ENCODE assay signal across 8 cellular contexts in genomic region chr5:37248387-37248969, GRCh38. TPM values are rescaled to one million over a fixed set of nuclear protein-coding genes. Genes with fewer than 3 reads are reported as not detected.
DNase-seq lines count a peak whose midpoint lies in the region; ATAC-seq and TF ChIP-seq lines count a peak whose summit lies in the region.

No MANE protein-coding gene starts in this region.

- POLR2A ChIA-PET in HEK293 (lab: Yijun Ruan, JAX) = interaction anchor here (1.1 to 2.3 kb wide), 8 partner anchors 9 to 123 kb away, joined by 3 to 17 read pairs (median 6); partner anchors contain the start of gene NUP155

- H3K4me1 ChIP-seq in HEK293 (ENCODE audit: control insufficient read depth, insufficient read depth, low read length) = peaks cover 14% of the 10 kb centered on the region

- H3K9me3 ChIP-seq in HEK293 (ENCODE audit: control insufficient read depth, insufficient read depth, low read depth, low read length) = no peaks in the 10 kb centered on the region
- H3K9me3 ChIP-seq in iPS-18c (ENCODE audit: control insufficient read depth, insufficient read depth, low read length) = peaks cover 3% of the 10 kb centered on the region

- intact Hi-C loops in activated T-helper 1 cell treated with anti-CD3 and anti-CD28 coated beads, Interleukin-12 subunit alpha, Interleukin-12 subunit beta, Interleukin-2, Interleukin-4 antibody, amounts not matched to agents 30 ng/mL and 10 ng/mL and 1 ng/mL, durations not matched to agents 14 hours and 24 hours and 36 hours (cut with micrococcal nuclease) = loop anchor here (2.0 to 5.0 kb wide), 3 partner anchors 51 to 136 kb away; partner anchors contain the start of gene NUP155
- intact Hi-C loops in sciatic nerve (cut with DNase I) = no loop called here

- H3K27ac Mint-ChIP-seq in activated T-helper 1 cell treated with anti-CD3 and anti-CD28 coated beads, Interleukin-12 subunit alpha, Interleukin-12 subunit beta, Interleukin-2, Interleukin-4 antibody, amounts not matched to agents 30 ng/mL and 10 ng/mL and 1 ng/mL, durations not matched to agents 14 hours and 24 hours and 36 hours = no peak overlapping the region
- peak overlapping the region; percentile 93 for H3K27ac Mint-ChIP-seq in stimulated activated naive B cell treated with anti-CD40 and anti-IgM and Interleukin-4, amounts not matched to agents 10 μg/mL and 1 μg/mL and 100 μg/mL, for 72 hours

- peaks cover 0 to 13% of the 10 kb centered on the region in 2 experiments; a peak in 1 of 3 replicates for H3K36me3 ChIP-seq in HEK293 (ENCODE audit: control insufficient read depth in 2 of 2, insufficient read depth in 1 of 2, low read length in 2 of 2)

- H3K36me3 Mint-ChIP-seq in activated T-helper 1 cell treated with anti-CD3 and anti-CD28 coated beads, Interleukin-12 subunit alpha, Interleukin-12 subunit beta, Interleukin-2, Interleukin-4 antibody, amounts not matched to agents 30 ng/mL and 10 ng/mL and 1 ng/mL, durations not matched to agents 14 hours and 24 hours and 36 hours (ENCODE audit: low read depth) = peaks cover 2% of the 10 kb centered on the region
- H3K36me3 Mint-ChIP-seq in stimulated activated naive B cell treated with anti-CD40 and anti-IgM and Interleukin-4, amounts not matched to agents 10 μg/mL and 1 μg/mL and 100 μg/mL, for 72 hours = peaks cover under 1 to 2% of the 10 kb centered on the region in 2 donors

- no peaks in the 10 kb centered on the region for H3K9me3 Mint-ChIP-seq in activated T-helper 1 cell treated with anti-CD3 and anti-CD28 coated beads, Interleukin-12 subunit alpha, Interleukin-12 subunit beta, Interleukin-2, Interleukin-4 antibody, amounts not matched to agents 30 ng/mL and 10 ng/mL and 1 ng/mL, durations not matched to agents 14 hours and 24 hours and 36 hours
- no peaks in the 10 kb centered on the region for H3K9me3 Mint-ChIP-seq in stimulated activated naive B cell treated with anti-CD40 and anti-IgM and Interleukin-4, amounts not matched to agents 10 μg/mL and 1 μg/mL and 100 μg/mL, for 72 hours

- CTCF ChIA-PET in HEK293 (lab: Yijun Ruan, JAX) = interaction anchor here (0.5 to 1.2 kb wide), 3 partner anchors 63 to 1140 kb away, joined by 3 to 9 read pairs (median 5); no protein-coding TSS in a partner anchor

- peak overlapping the region; percentile 99 for H3K27ac ChIP-seq in HEK293 (ENCODE audit: extremely low read depth, low read depth, low read length)

- TF ChIP-seq CTCF in AG10803 (conservative IDR thresholded peaks at IDR 0.05; ENCODE audit: low read length) = no peak
- TF ChIP-seq CTCF in HEK293 (tag by site-specific recombination; IDR thresholded peaks at IDR 0.05) = no peak

- H3K4me1 Mint-ChIP-seq in activated T-helper 1 cell treated with anti-CD3 and anti-CD28 coated beads, Interleukin-12 subunit alpha, Interleukin-12 subunit beta, Interleukin-2, Interleukin-4 antibody, amounts not matched to agents 30 ng/mL and 10 ng/mL and 1 ng/mL, durations not matched to agents 14 hours and 24 hours and 36 hours (ENCODE audit: low read depth) = peaks cover 12% of the 10 kb centered on the region
- H3K4me1 Mint-ChIP-seq in stimulated activated naive B cell treated with anti-CD40 and anti-IgM and Interleukin-4, amounts not matched to agents 10 μg/mL and 1 μg/mL and 100 μg/mL, for 72 hours = peaks cover 4 to 7% of the 10 kb centered on the region in 2 donors

- no peak for ATAC-seq in stimulated activated naive B cell treated with anti-CD40 and anti-IgM and Interleukin-4, amounts not matched to agents 10 μg/mL and 1 μg/mL and 100 μg/mL, for 72 hours (replicated peaks)
- ATAC-seq in sciatic nerve (no peak), HG03565 (IDR thresholded peaks at IDR 0.05; ENCODE audit: unreplicated experiment) (no peak)

- DNase-seq in AG10803 (ENCODE audit: low read depth) (peak; percentile 15), sciatic nerve (ENCODE audit: low spot score) (no peak)
- DNase-seq in activated T-helper 1 cell treated with anti-CD3 and anti-CD28 coated beads, Interleukin-12 subunit alpha, Interleukin-12 subunit beta, Interleukin-2, Interleukin-4 antibody, amounts not matched to agents 30 ng/mL and 10 ng/mL and 1 ng/mL, durations not matched to agents 14 hours and 24 hours and 36 hours (ENCODE audit: low spot score) = no peak
- DNase-seq in stimulated activated naive B cell treated with anti-CD40 and anti-IgM and Interleukin-4, amounts not matched to agents 10 μg/mL and 1 μg/mL and 100 μg/mL, for 72 hours = no peak
- no peak for DNase-seq in stimulated activated CD4-positive, alpha-beta T cell treated with anti-CD3 and anti-CD28 coated beads, Interleukin-12 subunit alpha, Interleukin-12 subunit beta, amount 100 ng/mL, for 4 hours

- no peaks in the 10 kb centered on the region for H3K27me3 Mint-ChIP-seq in activated T-helper 1 cell treated with anti-CD3 and anti-CD28 coated beads, Interleukin-12 subunit alpha, Interleukin-12 subunit beta, Interleukin-2, Interleukin-4 antibody, amounts not matched to agents 30 ng/mL and 10 ng/mL and 1 ng/mL, durations not matched to agents 14 hours and 24 hours and 36 hours (ENCODE audit: insufficient read depth)
- H3K27me3 Mint-ChIP-seq in stimulated activated naive B cell treated with anti-CD40 and anti-IgM and Interleukin-4, amounts not matched to agents 10 μg/mL and 1 μg/mL and 100 μg/mL, for 72 hours = no peaks in the 10 kb centered on the region

- H3K4me3 Mint-ChIP-seq in activated T-helper 1 cell treated with anti-CD3 and anti-CD28 coated beads, Interleukin-12 subunit alpha, Interleukin-12 subunit beta, Interleukin-2, Interleukin-4 antibody, amounts not matched to agents 30 ng/mL and 10 ng/mL and 1 ng/mL, durations not matched to agents 14 hours and 24 hours and 36 hours = peak overlapping the region; percentile 79
- peak overlapping the region; percentile 86 to 90 for H3K4me3 Mint-ChIP-seq in stimulated activated naive B cell treated with anti-CD40 and anti-IgM and Interleukin-4, amounts not matched to agents 10 μg/mL and 1 μg/mL and 100 μg/mL, for 72 hours

- H3K4me3 ChIP-seq in AG10803 (ENCODE audit: low read length) = peak overlapping the region; percentile 82
- peak overlapping the region; percentile 58 for H3K4me3 ChIP-seq in HEK293 (ENCODE audit: low read depth, low read length)
- H3K4me3 ChIP-seq in iPS-18c (ENCODE audit: insufficient read depth, low read depth, low read length) = peak overlapping the region; percentile 80

TF ChIP-seq in HEK293, 187 proteins besides CTCF, POLR2A, EP300 and RAD21:
- no peak for TF ChIP-seq ZNF548 (tag by site-specific recombination; IDR thresholded peaks at IDR 0.05)
- no peak for TF ChIP-seq GLI2 (tag by site-specific recombination; IDR thresholded peaks at IDR 0.05; ENCODE audit: borderline replicate concordance, low read depth)
- no peak for TF ChIP-seq KLF9 (tag by site-specific recombination; IDR thresholded peaks at IDR 0.05; ENCODE audit: low read depth)
- 0 out of 2 replicates have a peak, but pooled peaks have one; percentile 4 for TF ChIP-seq ZBTB17 (tag by site-specific recombination; IDR thresholded peaks at IDR 0.05)
- TF ChIP-seq KLF1 (tag by site-specific recombination; IDR thresholded peaks at IDR 0.05) = no peak
- TF ChIP-seq ZNF335 (tag by site-specific recombination; conservative IDR thresholded peaks at IDR 0.05) = peak; percentile 77
- TF ChIP-seq MEIS1 (CRISPR knock-in tag; IDR thresholded peaks at IDR 0.05; ENCODE audit: borderline replicate concordance) = no peak
- TF ChIP-seq ZNF202 (tag by site-specific recombination; IDR thresholded peaks at IDR 0.05; ENCODE audit: borderline replicate concordance) = no peak
- TF ChIP-seq ZNF521 (tag by site-specific recombination; IDR thresholded peaks at IDR 0.05) = no peak
- TF ChIP-seq SETDB1 (IDR thresholded peaks at IDR 0.05; ENCODE audit: insufficient read length, low read length) = no peak
- no peak for TF ChIP-seq ZBTB8A (tag by site-specific recombination; IDR thresholded peaks at IDR 0.05)
- TF ChIP-seq ZNF785 (tag by site-specific recombination; IDR thresholded peaks at IDR 0.05) = no peak
- no peak for TF ChIP-seq ZSCAN30 (tag by site-specific recombination; IDR thresholded peaks at IDR 0.05)

RNA-seq across cellular contexts. Expression of gene CPLANE1, which starts 0.7 kb away (rescaled TPM):
- total RNA-seq in activated T-helper 1 cell treated with anti-CD3 and anti-CD28 coated beads, Interleukin-12 subunit alpha, Interleukin-12 subunit beta, Interleukin-2, Interleukin-4 antibody, amounts not matched to agents 30 ng/mL and 10 ng/mL and 1 ng/mL, durations not matched to agents 14 hours and 24 hours and 36 hours = 5.5 and 7.7 TPM in 2 replicates
- total RNA-seq in sciatic nerve = 53.7 TPM
